In the genomic region with DNA sequence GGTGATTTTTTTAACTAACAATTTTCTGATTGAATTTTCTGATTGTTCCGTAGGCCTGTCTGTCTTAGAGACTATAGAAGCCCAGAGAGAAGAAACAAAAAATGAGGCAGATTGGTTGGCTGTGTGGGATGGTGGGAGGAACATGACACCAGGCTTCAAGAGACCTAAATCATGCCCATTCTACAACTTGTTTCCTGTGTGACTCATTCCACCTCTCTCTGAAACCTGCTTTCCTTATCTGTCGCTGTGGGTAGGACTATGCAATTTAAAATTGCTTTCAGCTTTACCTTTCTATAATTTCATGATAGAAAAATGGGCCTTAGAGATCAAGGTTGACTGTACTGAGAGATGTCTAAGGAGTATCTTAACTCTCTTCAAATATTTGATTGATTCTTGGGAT, we compare ENCODE assay signal across 1 cellular context.
TF ChIP-seq lines count a peak whose summit lies in the region.

No MANE protein-coding gene starts in this region.

TF ChIP-seq in GM23338, 12 proteins besides CTCF, POLR2A, EP300 and RAD21 (continued from another document):
- no peak for TF ChIP-seq ZNF462 (CRISPR knock-in tag; IDR thresholded peaks at IDR 0.05)
- no peak for TF ChIP-seq STAT1 (IDR thresholded peaks at IDR 0.05; ENCODE audit: unreplicated experiment)
- TF ChIP-seq NANOG (IDR thresholded peaks at IDR 0.05; ENCODE audit: borderline replicate concordance): no peak
- TF ChIP-seq ZNF331 (CRISPR knock-in tag; IDR thresholded peaks at IDR 0.05; ENCODE audit: low read depth): no peak
- TF ChIP-seq EZH2phosphoT487 (IDR thresholded peaks at IDR 0.05; ENCODE audit: unreplicated experiment): no peak
- no peak for TF ChIP-seq JUNB (IDR thresholded peaks at IDR 0.05; ENCODE audit: unreplicated experiment)
